In the genomic region with DNA sequence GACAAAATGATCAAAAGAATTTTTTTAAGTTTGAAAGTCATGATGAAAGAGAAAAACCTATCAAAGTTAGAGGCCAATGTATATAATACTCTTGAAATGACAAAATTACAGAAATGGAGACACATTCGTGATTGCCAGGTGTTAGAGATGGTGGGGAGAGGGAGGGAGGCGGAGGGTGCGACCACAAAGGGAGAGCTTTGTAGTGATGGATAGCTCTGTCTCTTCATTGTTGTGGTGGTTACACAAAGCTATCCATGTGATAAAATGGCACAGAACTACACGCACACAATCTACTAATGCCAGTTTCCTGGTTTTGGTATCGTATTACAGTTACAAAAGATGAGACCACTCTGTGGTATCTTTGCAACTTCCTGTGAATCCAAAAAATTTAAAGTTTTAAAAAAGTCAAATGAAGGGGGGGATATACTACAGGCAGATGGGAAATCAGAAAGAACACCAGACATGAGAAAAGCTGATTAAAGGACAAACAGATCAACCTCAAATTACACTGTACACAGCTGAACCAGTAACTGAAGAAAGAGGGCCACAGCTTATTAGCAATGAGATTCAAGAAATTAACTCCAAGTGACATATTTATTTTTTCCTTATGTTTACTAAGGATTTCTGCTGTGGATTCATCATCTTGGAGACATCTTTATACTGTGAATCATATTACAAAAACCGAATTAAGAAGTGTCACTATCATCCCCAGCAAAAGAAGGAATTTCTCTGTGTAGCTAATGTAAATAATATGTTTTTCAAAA, we compare ENCODE assay signal across 9 cellular contexts.
DNase-seq lines count a peak whose midpoint lies in the region; ATAC-seq, FAIRE-seq and TF ChIP-seq lines count a peak whose summit lies in the region.
"Had no signal": no experiment of that assay in that cellular context is flagged by ENCODE, and none has a peak within 500 bp of the region (broad histone marks: within the 10 kb centered on the region; RNA-seq: fewer than 3 reads in every experiment).

No MANE protein-coding gene starts in this region.

- H3K4me1 ChIP-seq in DND-41 (ENCODE audit: insufficient read depth, low read length): peaks cover 28% of the 10 kb centered on the region

- FAIRE-seq in GM19239 (lab: Jason Lieb, UNC): no peak

- peak overlapping the region; percentile 7 for H2AFZ ChIP-seq in DND-41 (ENCODE audit: low read depth, low read length)

- peaks cover 21% of the 10 kb centered on the region for H3K79me2 ChIP-seq in DND-41 (ENCODE audit: insufficient read depth, low read length)

- no peaks in the 10 kb centered on the region for H4K20me1 ChIP-seq in DND-41 (ENCODE audit: insufficient read depth, low read length)

- POLR2A ChIA-PET in activated naive CD8-positive, alpha-beta T cell treated with anti-CD3 and anti-CD28 coated beads, Interleukin-2, amount 10 ng/mL, durations not matched to agents 7 days and 5 days (lab: Charles Lee): interaction anchor here (1.6 kb wide), 1 partner anchor 9 kb away, joined by 5 read pairs; no protein-coding TSS in a partner anchor
- POLR2A ChIA-PET in naive thymus-derived CD8-positive, alpha-beta T cell (lab: Charles Lee): interaction anchor here (1.0 kb wide), 1 partner anchor 9 kb away, joined by 9 read pairs; no protein-coding TSS in a partner anchor

- H3K36me3 ChIP-seq in DND-41 (ENCODE audit: insufficient read depth, low read length): 0 out of 2 replicates have a peak, but pooled peaks cover 3% of the 10 kb centered on the region

- H3K27ac ChIP-seq in DND-41 (ENCODE audit: low read length): peak overlapping the region; percentile 74

- TF ChIP-seq POLR2A in NB4 (IDR thresholded peaks at IDR 0.05; ENCODE audit: extremely low read depth, insufficient read length): no peak

- H3K9ac ChIP-seq in DND-41 (ENCODE audit: low read depth, low read length): peak overlapping the region; percentile 13

- peaks cover 24% of the 10 kb centered on the region for H3K4me1 Mint-ChIP-seq in activated naive CD8-positive, alpha-beta T cell treated with anti-CD3 and anti-CD28 coated beads, Interleukin-2, amount 10 ng/mL, durations not matched to agents 7 days and 5 days
- H3K4me1 Mint-ChIP-seq in naive thymus-derived CD8-positive, alpha-beta T cell: peaks cover 22 to 73% (median 64%) of the 10 kb centered on the region in 4 donors

- peak overlapping the region; percentile 42 for H3K27ac Mint-ChIP-seq in activated naive CD8-positive, alpha-beta T cell treated with anti-CD3 and anti-CD28 coated beads, Interleukin-2, amount 10 ng/mL, durations not matched to agents 7 days and 5 days
- peak overlapping the region; percentile 19 to 88 (median 76) for H3K27ac Mint-ChIP-seq in naive thymus-derived CD8-positive, alpha-beta T cell

- peaks cover 8% of the 10 kb centered on the region for H3K36me3 Mint-ChIP-seq in activated naive CD8-positive, alpha-beta T cell treated with anti-CD3 and anti-CD28 coated beads, Interleukin-2, amount 10 ng/mL, durations not matched to agents 7 days and 5 days
- H3K36me3 Mint-ChIP-seq in naive thymus-derived CD8-positive, alpha-beta T cell: peaks cover 0 to 7% (median 5%) of the 10 kb centered on the region in 3 donors

- peak overlapping the region; percentile 47 for H3K4me2 ChIP-seq in DND-41 (ENCODE audit: insufficient read depth, low read length)

- H3K9me3 ChIP-seq in DND-41 (ENCODE audit: insufficient read depth, low read length, severe bottlenecking): no peaks in the 10 kb centered on the region

- H3K9me3 Mint-ChIP-seq in activated naive CD8-positive, alpha-beta T cell treated with anti-CD3 and anti-CD28 coated beads, Interleukin-2, amount 10 ng/mL, durations not matched to agents 7 days and 5 days: no peaks in the 10 kb centered on the region
- no peaks in the 10 kb centered on the region for H3K9me3 Mint-ChIP-seq in naive thymus-derived CD8-positive, alpha-beta T cell

- H3K4me3 ChIP-seq in DND-41 (ENCODE audit: low read depth in 1 of 2, low read length in 2 of 2): peak overlapping the region in 1 of 2 experiments; percentile 2; a peak in 2 of 4 replicates
- H3K4me3 ChIP-seq in NB4 (ENCODE audit: low read depth, low read length): no peak overlapping the region

- DNase-seq in DND-41 (peak; percentile 79), NB4 (ENCODE audit: low read depth) (peak; percentile 29), GM19239 (ENCODE audit: insufficient read length, low spot score) (no peak)
- no peak for DNase-seq in activated naive CD8-positive, alpha-beta T cell treated with anti-CD3 and anti-CD28 coated beads, Interleukin-2, amount 10 ng/mL, durations not matched to agents 7 days and 5 days
- peak in 3 of 10 donors; percentile 23 to 26 (median 25) for DNase-seq in naive thymus-derived CD8-positive, alpha-beta T cell
- DNase-seq: central memory CD4-positive, alpha-beta T cell had no signal

- H3K27me3 Mint-ChIP-seq in activated naive CD8-positive, alpha-beta T cell treated with anti-CD3 and anti-CD28 coated beads, Interleukin-2, amount 10 ng/mL, durations not matched to agents 7 days and 5 days: no peaks in the 10 kb centered on the region
- H3K27me3 Mint-ChIP-seq in naive thymus-derived CD8-positive, alpha-beta T cell: no peaks in the 10 kb centered on the region

- peak overlapping the region; percentile 52 for H3K4me3 Mint-ChIP-seq in activated naive CD8-positive, alpha-beta T cell treated with anti-CD3 and anti-CD28 coated beads, Interleukin-2, amount 10 ng/mL, durations not matched to agents 7 days and 5 days
- H3K4me3 Mint-ChIP-seq in naive thymus-derived CD8-positive, alpha-beta T cell: peak overlapping the region; percentile 5 to 74 (median 54)

- TF ChIP-seq CTCF in DND-41 (IDR thresholded peaks at IDR 0.05; ENCODE audit: borderline replicate concordance, extremely low read depth, low read length, poor library complexity, severe bottlenecking) (no peak), NB4 (IDR thresholded peaks at IDR 0.05; ENCODE audit: low read depth, low read length) (no peak)

- ATAC-seq in DND-41 (ENCODE audit: insufficient read depth, low read depth) (peak; percentile 97), GM19467 (IDR thresholded peaks at IDR 0.05; ENCODE audit: unreplicated experiment) (no peak), HG03280 (IDR thresholded peaks at IDR 0.05; ENCODE audit: unreplicated experiment) (no peak), HG02588 (IDR thresholded peaks at IDR 0.05; ENCODE audit: unreplicated experiment) (no peak)
- ATAC-seq in activated naive CD8-positive, alpha-beta T cell treated with anti-CD3 and anti-CD28 coated beads, Interleukin-2, amount 10 ng/mL, durations not matched to agents 7 days and 5 days (ENCODE audit: low read depth): peak; percentile 65
- ATAC-seq in naive thymus-derived CD8-positive, alpha-beta T cell: peak; percentile 68 to 84

- no peaks in the 10 kb centered on the region for H3K27me3 ChIP-seq in DND-41 (ENCODE audit: insufficient read depth, low read length, poor library complexity)

Comparison
In these comparisons a context has a peak if more than half of its experiments do, and no peak if none do; other contexts are left out.
1. ATAC-seq: peak in DND-41 (single experiment), activated naive CD8-positive, alpha-beta T cell treated with anti-CD3 and anti-CD28 coated beads, Interleukin-2, amount 10 ng/mL, durations not matched to agents 7 days and 5 days (single experiment) and naive thymus-derived CD8-positive, alpha-beta T cell (2 of 2); none in GM19467 (single experiment), HG03280 (single experiment) and HG02588 (single experiment).
2. DNase-seq: peak in DND-41 (single experiment) and NB4 (single experiment); none in activated naive CD8-positive, alpha-beta T cell treated with anti-CD3 and anti-CD28 coated beads, Interleukin-2, amount 10 ng/mL, durations not matched to agents 7 days and 5 days (single experiment) and GM19239 (single experiment).